Comparison of ENCODE assay signal across 25 cellular contexts in genomic region chr1:167465751-167466150, GRCh38. TPM values are rescaled to one million over a fixed set of nuclear protein-coding genes. Genes with fewer than 3 reads are reported as not detected.
A peak's percentile ranks its signal among the peaks of the same experiment; 100 is the strongest.
DNase-seq lines count a peak whose midpoint lies in the region; ATAC-seq and TF ChIP-seq lines count a peak whose summit lies in the region.
"Had no signal": no experiment of that assay in that cellular context is flagged by ENCODE, and none has a peak within 500 bp of the region (broad histone marks: within the 10 kb centered on the region; RNA-seq: fewer than 3 reads in every experiment).

No MANE protein-coding gene starts in this region.

- no peaks in the 10 kb centered on the region for H3K27me3 Mint-ChIP-seq in CD8-positive, alpha-beta T cell (ENCODE audit: low read depth)
- H3K27me3 Mint-ChIP-seq in activated naive CD8-positive, alpha-beta T cell treated with anti-CD3 and anti-CD28 coated beads, Interleukin-2, amount 10 ng/mL, durations not matched to agents 7 days and 5 days: no peaks in the 10 kb centered on the region
- H3K27me3 Mint-ChIP-seq in naive thymus-derived CD4-positive, alpha-beta T cell: no peaks in the 10 kb centered on the region

- no peaks in the 10 kb centered on the region for H3K9me3 Mint-ChIP-seq in CD8-positive, alpha-beta T cell
- no peaks in the 10 kb centered on the region for H3K9me3 Mint-ChIP-seq in activated naive CD8-positive, alpha-beta T cell treated with anti-CD3 and anti-CD28 coated beads, Interleukin-2, amount 10 ng/mL, durations not matched to agents 7 days and 5 days
- H3K9me3 Mint-ChIP-seq in naive thymus-derived CD4-positive, alpha-beta T cell: no peaks in the 10 kb centered on the region

- peaks cover 73% of the 10 kb centered on the region for H3K4me1 ChIP-seq in CD8-positive, alpha-beta T cell (ENCODE audit: insufficient read depth, low read length)
- H3K4me1 ChIP-seq in naive thymus-derived CD4-positive, alpha-beta T cell (ENCODE audit: control insufficient read depth in 2 of 2, insufficient read depth in 2 of 2, low read length in 2 of 2): peaks cover 0 to 83% of the 10 kb centered on the region in 2 donors

- intact Hi-C loops in CD8-positive, alpha-beta T cell (cut with DNase I, micrococcal nuclease): no loop called here
- intact Hi-C loops in naive thymus-derived CD4-positive, alpha-beta T cell (cut with micrococcal nuclease): loop anchor here in 1 of 2 donors (1.0 kb wide), 2 partner anchors 9 kb away; no protein-coding TSS in a partner anchor

- ATAC-seq in CD8-positive, alpha-beta T cell: no peak
- ATAC-seq in activated naive CD8-positive, alpha-beta T cell treated with anti-CD3 and anti-CD28 coated beads, Interleukin-2, amount 10 ng/mL, durations not matched to agents 7 days and 5 days (ENCODE audit: low read depth): no peak
- ATAC-seq in naive thymus-derived CD4-positive, alpha-beta T cell: no peak
- ATAC-seq: A549 had no signal

- H3K9me3 ChIP-seq in CD8-positive, alpha-beta T cell (ENCODE audit: low read length): no peaks in the 10 kb centered on the region
- no peaks in the 10 kb centered on the region for H3K9me3 ChIP-seq in naive thymus-derived CD4-positive, alpha-beta T cell (ENCODE audit: control insufficient read depth in 2 of 3, low read length in 3 of 3)
- H3K9me3 ChIP-seq: A549, heart right ventricle had no signal

- peak; percentile 8 for DNase-seq in activated T-cell treated with anti-CD3 and anti-CD28 coated beads, Interleukin-2, amount 50 U/mL, for 1 hour
- DNase-seq in activated T-cell treated with anti-CD3 and anti-CD28 coated beads for 4 hours (no peak), Ammon's horn (ENCODE audit: low spot score) (no peak), SKM-1 (lab: John Stamatoyannopoulos, UW; ENCODE audit: unreplicated experiment) (no peak)
- DNase-seq in CD8-positive, alpha-beta T cell: no peak
- DNase-seq in activated naive CD8-positive, alpha-beta T cell treated with anti-CD3 and anti-CD28 coated beads, Interleukin-2, amount 10 ng/mL, durations not matched to agents 7 days and 5 days: no peak
- DNase-seq in naive thymus-derived CD4-positive, alpha-beta T cell: no peak
- DNase-seq in stimulated activated naive CD4-positive, alpha-beta T cell (lab: John Stamatoyannopoulos, UW): no peak
- DNase-seq: activated CD8-positive, alpha-beta memory T cell treated with anti-CD3 and anti-CD28 coated beads for 24 hours; anterior cingulate cortex; caudate nucleus; dorsolateral prefrontal cortex; GM23248; heart right ventricle; Karpas-422; MV-4-11; NCI-H1694; NCI-H2171 treated with DMSO at 0.1 percent for 48 hours had no signal

- POLR2A ChIA-PET in CD8-positive, alpha-beta T cell (lab: Charles Lee): interaction anchor here (0.8 to 1.5 kb wide), 2 partner anchors 10 to 24 kb away, joined by 3 to 7 read pairs; no protein-coding TSS in a partner anchor
- POLR2A ChIA-PET in activated naive CD8-positive, alpha-beta T cell treated with anti-CD3 and anti-CD28 coated beads, Interleukin-2, amount 10 ng/mL, durations not matched to agents 7 days and 5 days (lab: Charles Lee): interaction anchor here (0.6 to 1.1 kb wide), 3 partner anchors 11 to 603 kb away, joined by 4 to 6 read pairs (median 5); no protein-coding TSS in a partner anchor
- POLR2A ChIA-PET in naive thymus-derived CD4-positive, alpha-beta T cell (lab: Charles Lee): interaction anchor here (0.6 to 11.3 kb wide), 11 partner anchors 10 to 76 kb away, joined by 3 to 156 read pairs (median 4); partner anchors contain the start of gene CD247

- no peak for TF ChIP-seq CTCF in CD8-positive, alpha-beta T cell (IDR thresholded peaks at IDR 0.05)

- H3K4me1 Mint-ChIP-seq in CD8-positive, alpha-beta T cell (ENCODE audit: low read depth): peaks cover 85% of the 10 kb centered on the region
- H3K4me1 Mint-ChIP-seq in activated naive CD8-positive, alpha-beta T cell treated with anti-CD3 and anti-CD28 coated beads, Interleukin-2, amount 10 ng/mL, durations not matched to agents 7 days and 5 days: peaks cover 33% of the 10 kb centered on the region
- peaks cover 40 to 99% (median 92%) of the 10 kb centered on the region in 7 donors for H3K4me1 Mint-ChIP-seq in naive thymus-derived CD4-positive, alpha-beta T cell

- no peak overlapping the region for H3K4me3 Mint-ChIP-seq in CD8-positive, alpha-beta T cell
- H3K4me3 Mint-ChIP-seq in activated naive CD8-positive, alpha-beta T cell treated with anti-CD3 and anti-CD28 coated beads, Interleukin-2, amount 10 ng/mL, durations not matched to agents 7 days and 5 days: no peak overlapping the region
- H3K4me3 Mint-ChIP-seq in naive thymus-derived CD4-positive, alpha-beta T cell: peak overlapping the region in 9 of 10 donors; percentile 40 to 82 (median 72)

- H3K4me3 ChIP-seq in CD8-positive, alpha-beta T cell (ENCODE audit: low read depth, low read length): no peak overlapping the region
- H3K4me3 ChIP-seq in naive thymus-derived CD4-positive, alpha-beta T cell (ENCODE audit: low read length): no peak overlapping the region
- H3K4me3 ChIP-seq: A549, dorsolateral prefrontal cortex, GM23248, heart right ventricle, lung had no signal

- H3K27ac Mint-ChIP-seq in CD8-positive, alpha-beta T cell: peak overlapping the region; percentile 76
- peak overlapping the region; percentile 48 for H3K27ac Mint-ChIP-seq in activated naive CD8-positive, alpha-beta T cell treated with anti-CD3 and anti-CD28 coated beads, Interleukin-2, amount 10 ng/mL, durations not matched to agents 7 days and 5 days
- peak overlapping the region in 8 of 9 donors; percentile 87 to 98 (median 93) for H3K27ac Mint-ChIP-seq in naive thymus-derived CD4-positive, alpha-beta T cell

- H3K27ac ChIP-seq in CD8-positive, alpha-beta T cell (ENCODE audit: low read depth, low read length): no peak overlapping the region
- peak overlapping the region; percentile 100 for H3K27ac ChIP-seq in naive thymus-derived CD4-positive, alpha-beta T cell (ENCODE audit: low read depth, low read length)
- H3K27ac ChIP-seq: A549, dorsolateral prefrontal cortex, epithelial cell of prostate, GM23248, heart right ventricle, VCaP had no signal

- H3K36me3 Mint-ChIP-seq in CD8-positive, alpha-beta T cell: peaks cover 60% of the 10 kb centered on the region
- peaks cover 24% of the 10 kb centered on the region for H3K36me3 Mint-ChIP-seq in activated naive CD8-positive, alpha-beta T cell treated with anti-CD3 and anti-CD28 coated beads, Interleukin-2, amount 10 ng/mL, durations not matched to agents 7 days and 5 days
- H3K36me3 Mint-ChIP-seq in naive thymus-derived CD4-positive, alpha-beta T cell: peaks cover 0 to 9% (median 0%) of the 10 kb centered on the region in 5 donors

- CTCF ChIA-PET in CD8-positive, alpha-beta T cell (lab: Charles Lee): interaction anchor here (0.6 to 2.7 kb wide), 4 partner anchors 11 to 917 kb away, joined by 4 to 13 read pairs (median 6); no protein-coding TSS in a partner anchor
- CTCF ChIA-PET in naive thymus-derived CD4-positive, alpha-beta T cell (lab: Charles Lee): interaction anchor here (0.7 to 1.4 kb wide), 7 partner anchors 11 to 92 kb away, joined by 3 to 5 read pairs (median 3); no protein-coding TSS in a partner anchor

- peaks cover 10% of the 10 kb centered on the region for H3K36me3 ChIP-seq in CD8-positive, alpha-beta T cell (ENCODE audit: insufficient read depth, low read length)
- H3K36me3 ChIP-seq in naive thymus-derived CD4-positive, alpha-beta T cell (ENCODE audit: control insufficient read depth in 2 of 3, insufficient read depth in 3 of 3, low read length in 3 of 3): peaks cover 0 to 8% (median 0%) of the 10 kb centered on the region in 3 experiments
- H3K36me3 ChIP-seq: heart right ventricle had no signal

- H3K27me3 ChIP-seq in CD8-positive, alpha-beta T cell (ENCODE audit: insufficient read depth, low read length): no peaks in the 10 kb centered on the region
- H3K27me3 ChIP-seq in naive thymus-derived CD4-positive, alpha-beta T cell (ENCODE audit: control insufficient read depth in 2 of 2, insufficient read depth in 2 of 2, low read length in 2 of 2): no peaks in the 10 kb centered on the region
- H3K27me3 ChIP-seq: dorsolateral prefrontal cortex, heart right ventricle had no signal

RNA-seq across cellular contexts. Expression of gene CD247, which starts 52.6 kb away (rescaled TPM):
- 100 to 1,000 TPM; 327 to 331 TPM for total RNA-seq in CD8-positive, alpha-beta T cell
- total RNA-seq in activated naive CD8-positive, alpha-beta T cell treated with anti-CD3 and anti-CD28 coated beads, Interleukin-2, amount 10 ng/mL, durations not matched to agents 7 days and 5 days: 100 to 1,000 TPM; 252 to 276 TPM
- 100 to 1,000 TPM; 246 to 476 (median 336) TPM for total RNA-seq in naive thymus-derived CD4-positive, alpha-beta T cell
- polyA plus RNA-seq in naive thymus-derived CD4-positive, alpha-beta T cell: 100 to 1,000 TPM; 352 to 437 TPM
- total RNA-seq: fibroblast of villous mesenchyme, GM23248, renal cortical epithelial cell had no signal
- polyA plus RNA-seq: BJ, GM23248 had no signal

Comparison
In these comparisons a context has a peak if more than half of its experiments do, and no peak if none do; other contexts are left out.
1. H3K4me3 Mint-ChIP-seq: peak in naive thymus-derived CD4-positive, alpha-beta T cell (9 of 10); none in CD8-positive, alpha-beta T cell (single experiment) and activated naive CD8-positive, alpha-beta T cell treated with anti-CD3 and anti-CD28 coated beads, Interleukin-2, amount 10 ng/mL, durations not matched to agents 7 days and 5 days (single experiment).
2. Peak in every context shown above with its lines, with median percentiles within 50 percentile points of each other: H3K27ac Mint-ChIP-seq.